In the genomic region with DNA sequence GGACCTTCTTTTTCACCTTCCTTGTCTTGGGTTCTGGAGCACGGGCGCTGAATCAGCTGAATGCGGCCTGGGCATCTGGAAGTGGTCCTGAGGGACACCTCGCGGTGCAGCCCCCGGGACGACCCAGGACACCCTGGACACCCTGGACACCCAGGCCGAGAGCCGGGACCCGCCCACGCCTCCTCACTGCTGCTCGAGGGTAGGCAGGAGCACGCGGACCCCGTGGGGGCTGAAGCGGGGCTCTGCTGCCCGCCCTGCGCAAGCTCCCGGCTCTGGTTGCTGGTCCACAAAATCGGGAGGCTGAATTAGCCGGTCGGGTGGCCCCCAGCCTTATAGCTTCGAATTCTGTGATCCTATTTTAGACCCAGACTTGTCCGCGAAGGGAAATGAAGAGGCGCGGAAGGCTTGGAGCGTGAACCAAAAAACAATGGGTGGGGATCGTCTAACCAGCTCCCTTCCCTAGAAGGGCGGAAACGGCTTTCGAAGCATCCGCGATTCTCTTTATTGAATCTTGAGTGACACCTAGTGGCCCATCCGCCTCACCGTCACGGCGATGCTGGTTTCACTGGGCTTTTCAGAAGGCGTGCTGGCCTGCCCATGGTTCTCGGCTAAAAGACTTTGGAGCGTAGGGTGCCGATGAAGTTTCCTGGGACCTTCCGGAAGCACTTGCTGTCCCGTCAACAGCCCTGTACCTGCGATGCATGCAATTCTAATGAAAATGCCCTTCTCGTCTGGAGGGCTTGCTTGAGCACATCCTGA, we compare ENCODE assay signal across 1 cellular context.
TF ChIP-seq lines count a peak whose summit lies in the region.

No MANE protein-coding gene starts in this region.

TF ChIP-seq in K562, 482 proteins besides CTCF, POLR2A, EP300 and RAD21 (continued from another document and continues in another):
- TF ChIP-seq, protein P1, sequence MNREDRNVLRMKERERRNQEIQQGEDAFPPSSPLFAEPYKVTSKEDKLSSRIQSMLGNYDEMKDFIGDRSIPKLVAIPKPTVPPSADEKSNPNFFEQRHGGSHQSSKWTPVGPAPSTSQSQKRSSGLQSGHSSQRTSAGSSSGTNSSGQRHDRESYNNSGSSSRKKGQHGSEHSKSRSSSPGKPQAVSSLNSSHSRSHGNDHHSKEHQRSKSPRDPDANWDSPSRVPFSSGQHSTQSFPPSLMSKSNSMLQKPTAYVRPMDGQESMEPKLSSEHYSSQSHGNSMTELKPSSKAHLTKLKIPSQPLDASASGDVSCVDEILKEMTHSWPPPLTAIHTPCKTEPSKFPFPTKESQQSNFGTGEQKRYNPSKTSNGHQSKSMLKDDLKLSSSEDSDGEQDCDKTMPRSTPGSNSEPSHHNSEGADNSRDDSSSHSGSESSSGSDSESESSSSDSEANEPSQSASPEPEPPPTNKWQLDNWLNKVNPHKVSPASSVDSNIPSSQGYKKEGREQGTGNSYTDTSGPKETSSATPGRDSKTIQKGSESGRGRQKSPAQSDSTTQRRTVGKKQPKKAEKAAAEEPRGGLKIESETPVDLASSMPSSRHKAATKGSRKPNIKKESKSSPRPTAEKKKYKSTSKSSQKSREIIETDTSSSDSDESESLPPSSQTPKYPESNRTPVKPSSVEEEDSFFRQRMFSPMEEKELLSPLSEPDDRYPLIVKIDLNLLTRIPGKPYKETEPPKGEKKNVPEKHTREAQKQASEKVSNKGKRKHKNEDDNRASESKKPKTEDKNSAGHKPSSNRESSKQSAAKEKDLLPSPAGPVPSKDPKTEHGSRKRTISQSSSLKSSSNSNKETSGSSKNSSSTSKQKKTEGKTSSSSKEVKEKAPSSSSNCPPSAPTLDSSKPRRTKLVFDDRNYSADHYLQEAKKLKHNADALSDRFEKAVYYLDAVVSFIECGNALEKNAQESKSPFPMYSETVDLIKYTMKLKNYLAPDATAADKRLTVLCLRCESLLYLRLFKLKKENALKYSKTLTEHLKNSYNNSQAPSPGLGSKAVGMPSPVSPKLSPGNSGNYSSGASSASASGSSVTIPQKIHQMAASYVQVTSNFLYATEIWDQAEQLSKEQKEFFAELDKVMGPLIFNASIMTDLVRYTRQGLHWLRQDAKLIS (CRISPR knock-in tag; IDR thresholded peaks at IDR 0.05) = no peak
- TF ChIP-seq, protein P2, sequence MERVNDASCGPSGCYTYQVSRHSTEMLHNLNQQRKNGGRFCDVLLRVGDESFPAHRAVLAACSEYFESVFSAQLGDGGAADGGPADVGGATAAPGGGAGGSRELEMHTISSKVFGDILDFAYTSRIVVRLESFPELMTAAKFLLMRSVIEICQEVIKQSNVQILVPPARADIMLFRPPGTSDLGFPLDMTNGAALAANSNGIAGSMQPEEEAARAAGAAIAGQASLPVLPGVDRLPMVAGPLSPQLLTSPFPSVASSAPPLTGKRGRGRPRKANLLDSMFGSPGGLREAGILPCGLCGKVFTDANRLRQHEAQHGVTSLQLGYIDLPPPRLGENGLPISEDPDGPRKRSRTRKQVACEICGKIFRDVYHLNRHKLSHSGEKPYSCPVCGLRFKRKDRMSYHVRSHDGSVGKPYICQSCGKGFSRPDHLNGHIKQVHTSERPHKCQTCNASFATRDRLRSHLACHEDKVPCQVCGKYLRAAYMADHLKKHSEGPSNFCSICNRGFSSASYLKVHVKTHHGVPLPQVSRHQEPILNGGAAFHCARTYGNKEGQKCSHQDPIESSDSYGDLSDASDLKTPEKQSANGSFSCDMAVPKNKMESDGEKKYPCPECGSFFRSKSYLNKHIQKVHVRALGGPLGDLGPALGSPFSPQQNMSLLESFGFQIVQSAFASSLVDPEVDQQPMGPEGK (CRISPR knock-in tag; IDR thresholded peaks at IDR 0.05; ENCODE audit: borderline replicate concordance) = no peak
- TF ChIP-seq, protein P3, sequence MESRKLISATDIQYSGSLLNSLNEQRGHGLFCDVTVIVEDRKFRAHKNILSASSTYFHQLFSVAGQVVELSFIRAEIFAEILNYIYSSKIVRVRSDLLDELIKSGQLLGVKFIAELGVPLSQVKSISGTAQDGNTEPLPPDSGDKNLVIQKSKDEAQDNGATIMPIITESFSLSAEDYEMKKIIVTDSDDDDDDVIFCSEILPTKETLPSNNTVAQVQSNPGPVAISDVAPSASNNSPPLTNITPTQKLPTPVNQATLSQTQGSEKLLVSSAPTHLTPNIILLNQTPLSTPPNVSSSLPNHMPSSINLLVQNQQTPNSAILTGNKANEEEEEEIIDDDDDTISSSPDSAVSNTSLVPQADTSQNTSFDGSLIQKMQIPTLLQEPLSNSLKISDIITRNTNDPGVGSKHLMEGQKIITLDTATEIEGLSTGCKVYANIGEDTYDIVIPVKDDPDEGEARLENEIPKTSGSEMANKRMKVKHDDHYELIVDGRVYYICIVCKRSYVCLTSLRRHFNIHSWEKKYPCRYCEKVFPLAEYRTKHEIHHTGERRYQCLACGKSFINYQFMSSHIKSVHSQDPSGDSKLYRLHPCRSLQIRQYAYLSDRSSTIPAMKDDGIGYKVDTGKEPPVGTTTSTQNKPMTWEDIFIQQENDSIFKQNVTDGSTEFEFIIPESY (CRISPR knock-in tag; IDR thresholded peaks at IDR 0.05) = peak; percentile 4; the same call in 1 of the 2 replicates
- TF ChIP-seq HNRNPL (IDR thresholded peaks at IDR 0.05; ENCODE audit: low read depth, low read length) = no peak
- TF ChIP-seq L3MBTL2 (IDR thresholded peaks at IDR 0.05) = peak; percentile 60
- TF ChIP-seq, protein P4, sequence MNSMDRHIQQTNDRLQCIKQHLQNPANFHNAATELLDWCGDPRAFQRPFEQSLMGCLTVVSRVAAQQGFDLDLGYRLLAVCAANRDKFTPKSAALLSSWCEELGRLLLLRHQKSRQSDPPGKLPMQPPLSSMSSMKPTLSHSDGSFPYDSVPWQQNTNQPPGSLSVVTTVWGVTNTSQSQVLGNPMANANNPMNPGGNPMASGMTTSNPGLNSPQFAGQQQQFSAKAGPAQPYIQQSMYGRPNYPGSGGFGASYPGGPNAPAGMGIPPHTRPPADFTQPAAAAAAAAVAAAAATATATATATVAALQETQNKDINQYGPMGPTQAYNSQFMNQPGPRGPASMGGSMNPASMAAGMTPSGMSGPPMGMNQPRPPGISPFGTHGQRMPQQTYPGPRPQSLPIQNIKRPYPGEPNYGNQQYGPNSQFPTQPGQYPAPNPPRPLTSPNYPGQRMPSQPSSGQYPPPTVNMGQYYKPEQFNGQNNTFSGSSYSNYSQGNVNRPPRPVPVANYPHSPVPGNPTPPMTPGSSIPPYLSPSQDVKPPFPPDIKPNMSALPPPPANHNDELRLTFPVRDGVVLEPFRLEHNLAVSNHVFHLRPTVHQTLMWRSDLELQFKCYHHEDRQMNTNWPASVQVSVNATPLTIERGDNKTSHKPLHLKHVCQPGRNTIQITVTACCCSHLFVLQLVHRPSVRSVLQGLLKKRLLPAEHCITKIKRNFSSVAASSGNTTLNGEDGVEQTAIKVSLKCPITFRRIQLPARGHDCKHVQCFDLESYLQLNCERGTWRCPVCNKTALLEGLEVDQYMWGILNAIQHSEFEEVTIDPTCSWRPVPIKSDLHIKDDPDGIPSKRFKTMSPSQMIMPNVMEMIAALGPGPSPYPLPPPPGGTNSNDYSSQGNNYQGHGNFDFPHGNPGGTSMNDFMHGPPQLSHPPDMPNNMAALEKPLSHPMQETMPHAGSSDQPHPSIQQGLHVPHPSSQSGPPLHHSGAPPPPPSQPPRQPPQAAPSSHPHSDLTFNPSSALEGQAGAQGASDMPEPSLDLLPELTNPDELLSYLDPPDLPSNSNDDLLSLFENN (IDR thresholded peaks at IDR 0.05; ENCODE audit: low read depth in 2 of 2, low read length in 2 of 2) = no peak
- TF ChIP-seq RBM25 (IDR thresholded peaks at IDR 0.05; ENCODE audit: low read depth, low read length, severe bottlenecking) = no peak
- TF ChIP-seq, protein P5, sequence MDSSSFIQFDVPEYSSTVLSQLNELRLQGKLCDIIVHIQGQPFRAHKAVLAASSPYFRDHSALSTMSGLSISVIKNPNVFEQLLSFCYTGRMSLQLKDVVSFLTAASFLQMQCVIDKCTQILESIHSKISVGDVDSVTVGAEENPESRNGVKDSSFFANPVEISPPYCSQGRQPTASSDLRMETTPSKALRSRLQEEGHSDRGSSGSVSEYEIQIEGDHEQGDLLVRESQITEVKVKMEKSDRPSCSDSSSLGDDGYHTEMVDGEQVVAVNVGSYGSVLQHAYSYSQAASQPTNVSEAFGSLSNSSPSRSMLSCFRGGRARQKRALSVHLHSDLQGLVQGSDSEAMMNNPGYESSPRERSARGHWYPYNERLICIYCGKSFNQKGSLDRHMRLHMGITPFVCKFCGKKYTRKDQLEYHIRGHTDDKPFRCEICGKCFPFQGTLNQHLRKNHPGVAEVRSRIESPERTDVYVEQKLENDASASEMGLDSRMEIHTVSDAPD (CRISPR knock-in tag; IDR thresholded peaks at IDR 0.05) = no peak
- TF ChIP-seq ZNF212 (CRISPR knock-in tag; IDR thresholded peaks at IDR 0.05) = no peak
- no peak for TF ChIP-seq TARDBP (IDR thresholded peaks at IDR 0.05)
- TF ChIP-seq TAL1 (IDR thresholded peaks at IDR 0.05) = no peak
- TF ChIP-seq MTF1 (CRISPR knock-in tag; IDR thresholded peaks at IDR 0.05; ENCODE audit: borderline replicate concordance) = no peak
- no peak for TF ChIP-seq STAT5B (CRISPR knock-in tag; IDR thresholded peaks at IDR 0.05)
- TF ChIP-seq, protein P6, sequence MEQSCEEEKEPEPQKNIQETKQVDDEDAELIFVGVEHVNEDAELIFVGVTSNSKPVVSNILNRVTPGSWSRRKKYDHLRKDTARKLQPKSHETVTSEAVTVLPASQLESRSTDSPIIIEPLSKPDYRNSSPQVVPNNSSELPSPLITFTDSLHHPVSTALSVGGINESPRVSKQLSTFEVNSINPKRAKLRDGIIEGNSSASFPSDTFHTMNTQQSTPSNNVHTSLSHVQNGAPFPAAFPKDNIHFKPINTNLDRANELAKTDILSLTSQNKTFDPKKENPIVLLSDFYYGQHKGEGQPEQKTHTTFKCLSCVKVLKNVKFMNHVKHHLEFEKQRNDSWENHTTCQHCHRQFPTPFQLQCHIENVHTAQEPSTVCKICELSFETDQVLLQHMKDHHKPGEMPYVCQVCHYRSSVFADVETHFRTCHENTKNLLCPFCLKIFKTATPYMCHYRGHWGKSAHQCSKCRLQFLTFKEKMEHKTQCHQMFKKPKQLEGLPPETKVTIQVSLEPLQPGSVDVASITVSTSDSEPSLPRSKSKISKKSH (CRISPR knock-in tag; IDR thresholded peaks at IDR 0.05) = no peak
- TF ChIP-seq NR2F6 (CRISPR knock-in tag; IDR thresholded peaks at IDR 0.05) = no peak
- no peak for TF ChIP-seq KAT7 (CRISPR knock-in tag; IDR thresholded peaks at IDR 0.05; ENCODE audit: borderline replicate concordance)
- no peak for TF ChIP-seq SUPT5H (IDR thresholded peaks at IDR 0.05)
- TF ChIP-seq CAMTA2 (CRISPR knock-in tag; conservative IDR thresholded peaks at IDR 0.05) = no peak
- TF ChIP-seq RFX1 (IDR thresholded peaks at IDR 0.05) = no peak
- TF ChIP-seq, protein P7, sequence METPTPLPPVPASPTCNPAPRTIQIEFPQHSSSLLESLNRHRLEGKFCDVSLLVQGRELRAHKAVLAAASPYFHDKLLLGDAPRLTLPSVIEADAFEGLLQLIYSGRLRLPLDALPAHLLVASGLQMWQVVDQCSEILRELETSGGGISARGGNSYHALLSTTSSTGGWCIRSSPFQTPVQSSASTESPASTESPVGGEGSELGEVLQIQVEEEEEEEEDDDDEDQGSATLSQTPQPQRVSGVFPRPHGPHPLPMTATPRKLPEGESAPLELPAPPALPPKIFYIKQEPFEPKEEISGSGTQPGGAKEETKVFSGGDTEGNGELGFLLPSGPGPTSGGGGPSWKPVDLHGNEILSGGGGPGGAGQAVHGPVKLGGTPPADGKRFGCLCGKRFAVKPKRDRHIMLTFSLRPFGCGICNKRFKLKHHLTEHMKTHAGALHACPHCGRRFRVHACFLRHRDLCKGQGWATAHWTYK (CRISPR knock-in tag; IDR thresholded peaks at IDR 0.05) = no peak
- TF ChIP-seq YBX1 (IDR thresholded peaks at IDR 0.05) = no peak
- peak; percentile 98 for TF ChIP-seq STAG1 (CRISPR knock-in tag; IDR thresholded peaks at IDR 0.05; ENCODE audit: borderline replicate concordance)
- no peak for TF ChIP-seq MCM5 (IDR thresholded peaks at IDR 0.05; ENCODE audit: low read depth)
- no peak for TF ChIP-seq ZNF551 (CRISPR knock-in tag; IDR thresholded peaks at IDR 0.05)
- TF ChIP-seq, protein P8, sequence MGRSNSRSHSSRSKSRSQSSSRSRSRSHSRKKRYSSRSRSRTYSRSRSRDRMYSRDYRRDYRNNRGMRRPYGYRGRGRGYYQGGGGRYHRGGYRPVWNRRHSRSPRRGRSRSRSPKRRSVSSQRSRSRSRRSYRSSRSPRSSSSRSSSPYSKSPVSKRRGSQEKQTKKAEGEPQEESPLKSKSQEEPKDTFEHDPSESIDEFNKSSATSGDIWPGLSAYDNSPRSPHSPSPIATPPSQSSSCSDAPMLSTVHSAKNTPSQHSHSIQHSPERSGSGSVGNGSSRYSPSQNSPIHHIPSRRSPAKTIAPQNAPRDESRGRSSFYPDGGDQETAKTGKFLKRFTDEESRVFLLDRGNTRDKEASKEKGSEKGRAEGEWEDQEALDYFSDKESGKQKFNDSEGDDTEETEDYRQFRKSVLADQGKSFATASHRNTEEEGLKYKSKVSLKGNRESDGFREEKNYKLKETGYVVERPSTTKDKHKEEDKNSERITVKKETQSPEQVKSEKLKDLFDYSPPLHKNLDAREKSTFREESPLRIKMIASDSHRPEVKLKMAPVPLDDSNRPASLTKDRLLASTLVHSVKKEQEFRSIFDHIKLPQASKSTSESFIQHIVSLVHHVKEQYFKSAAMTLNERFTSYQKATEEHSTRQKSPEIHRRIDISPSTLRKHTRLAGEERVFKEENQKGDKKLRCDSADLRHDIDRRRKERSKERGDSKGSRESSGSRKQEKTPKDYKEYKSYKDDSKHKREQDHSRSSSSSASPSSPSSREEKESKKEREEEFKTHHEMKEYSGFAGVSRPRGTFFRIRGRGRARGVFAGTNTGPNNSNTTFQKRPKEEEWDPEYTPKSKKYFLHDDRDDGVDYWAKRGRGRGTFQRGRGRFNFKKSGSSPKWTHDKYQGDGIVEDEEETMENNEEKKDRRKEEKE (IDR thresholded peaks at IDR 0.05; ENCODE audit: borderline replicate concordance in 1 of 2, control insufficient read depth in 1 of 2, low read depth in 2 of 2, low read length in 1 of 2) = no peak
- TF ChIP-seq FIP1L1 (IDR thresholded peaks at IDR 0.05; ENCODE audit: low read depth, low read length, poor library complexity, severe bottlenecking) = no peak
- no peak for TF ChIP-seq SIRT6 (IDR thresholded peaks at IDR 0.05; ENCODE audit: low read depth, low read length)
- peak; percentile 15; the same call in 1 of the 2 replicates for TF ChIP-seq PHF8 (IDR thresholded peaks at IDR 0.05; ENCODE audit: borderline replicate concordance, low read length)
- no peak for TF ChIP-seq CBX5 (IDR thresholded peaks at IDR 0.05; ENCODE audit: borderline replicate concordance, low read depth)
- TF ChIP-seq MTA2 (IDR thresholded peaks at IDR 0.05; ENCODE audit: low read depth) = no peak
- TF ChIP-seq CREB1 (IDR thresholded peaks at IDR 0.05) = no peak
- no peak for TF ChIP-seq CREB1 (CRISPR knock-in tag; IDR thresholded peaks at IDR 0.05)
- TF ChIP-seq XRCC3 (IDR thresholded peaks at IDR 0.05) = no peak
- no peak for TF ChIP-seq BRD4 (IDR thresholded peaks at IDR 0.05)
- TF ChIP-seq, protein P9, sequence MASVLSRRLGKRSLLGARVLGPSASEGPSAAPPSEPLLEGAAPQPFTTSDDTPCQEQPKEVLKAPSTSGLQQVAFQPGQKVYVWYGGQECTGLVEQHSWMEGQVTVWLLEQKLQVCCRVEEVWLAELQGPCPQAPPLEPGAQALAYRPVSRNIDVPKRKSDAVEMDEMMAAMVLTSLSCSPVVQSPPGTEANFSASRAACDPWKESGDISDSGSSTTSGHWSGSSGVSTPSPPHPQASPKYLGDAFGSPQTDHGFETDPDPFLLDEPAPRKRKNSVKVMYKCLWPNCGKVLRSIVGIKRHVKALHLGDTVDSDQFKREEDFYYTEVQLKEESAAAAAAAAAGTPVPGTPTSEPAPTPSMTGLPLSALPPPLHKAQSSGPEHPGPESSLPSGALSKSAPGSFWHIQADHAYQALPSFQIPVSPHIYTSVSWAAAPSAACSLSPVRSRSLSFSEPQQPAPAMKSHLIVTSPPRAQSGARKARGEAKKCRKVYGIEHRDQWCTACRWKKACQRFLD (CRISPR knock-in tag; IDR thresholded peaks at IDR 0.05) = no peak
- no peak for TF ChIP-seq POLR2AphosphoS2 (IDR thresholded peaks at IDR 0.05; ENCODE audit: low read length)
- TF ChIP-seq GATA2 (CRISPR knock-in tag; IDR thresholded peaks at IDR 0.05) = no peak
- TF ChIP-seq GTF2A2 (tag; IDR thresholded peaks at IDR 0.05) = no peak
